In the genomic region with DNA sequence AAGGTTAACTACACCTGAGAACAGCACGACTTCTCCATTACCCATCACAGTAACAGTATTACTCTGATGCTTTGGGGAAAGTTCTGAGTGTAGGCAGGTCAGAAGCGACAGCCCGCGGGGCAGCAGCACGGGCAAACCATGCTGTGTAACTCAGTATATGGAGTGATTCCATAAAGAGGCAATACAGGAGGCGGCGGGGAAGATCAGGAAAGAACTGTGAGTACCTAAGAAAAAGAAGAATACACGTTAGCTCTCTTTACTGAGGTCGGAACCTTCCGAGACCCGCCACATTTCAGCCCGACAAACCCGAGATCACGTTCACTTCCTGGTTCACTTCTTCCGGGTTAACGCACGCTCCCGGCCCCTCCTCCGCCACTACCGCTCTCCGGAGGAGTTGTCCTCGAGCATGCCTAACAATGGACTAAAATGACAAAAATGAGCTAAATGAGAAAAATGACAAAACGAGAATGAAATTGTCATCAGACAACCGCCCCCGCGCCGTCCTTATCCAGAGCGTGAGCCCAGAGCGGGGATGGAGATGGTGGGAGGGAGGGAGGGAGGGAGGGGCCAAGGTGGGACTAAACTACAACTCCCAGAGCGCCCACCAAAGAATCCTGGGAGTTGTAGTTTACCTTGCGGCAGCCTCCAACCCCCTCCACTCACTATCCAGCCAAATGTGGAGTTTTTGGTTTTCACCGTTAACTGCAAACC, we compare ENCODE assay signal across 1 cellular context.
TF ChIP-seq lines count a peak whose summit lies in the region.

A gene with protein sequence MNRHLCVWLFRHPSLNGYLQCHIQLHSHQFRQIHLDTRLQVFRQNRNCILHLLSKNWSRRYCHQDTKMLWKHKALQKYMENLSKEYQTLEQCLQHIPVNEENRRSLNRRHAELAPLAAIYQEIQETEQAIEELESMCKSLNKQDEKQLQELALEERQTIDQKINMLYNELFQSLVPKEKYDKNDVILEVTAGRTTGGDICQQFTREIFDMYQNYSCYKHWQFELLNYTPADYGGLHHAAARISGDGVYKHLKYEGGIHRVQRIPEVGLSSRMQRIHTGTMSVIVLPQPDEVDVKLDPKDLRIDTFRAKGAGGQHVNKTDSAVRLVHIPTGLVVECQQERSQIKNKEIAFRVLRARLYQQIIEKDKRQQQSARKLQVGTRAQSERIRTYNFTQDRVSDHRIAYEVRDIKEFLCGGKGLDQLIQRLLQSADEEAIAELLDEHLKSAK (minus strand): TSS at position 316 of the 711 bp plus-strand sequence. CDS start 2,669 bp downstream, outside the sequence.

TF ChIP-seq in liver, 16 proteins besides CTCF, POLR2A, EP300 and RAD21 (continued from another document):
- no peak for TF ChIP-seq JUND (IDR thresholded peaks at IDR 0.05)
TF ChIP-seq in liver: peak in this region for 5.
